In the genomic region with DNA sequence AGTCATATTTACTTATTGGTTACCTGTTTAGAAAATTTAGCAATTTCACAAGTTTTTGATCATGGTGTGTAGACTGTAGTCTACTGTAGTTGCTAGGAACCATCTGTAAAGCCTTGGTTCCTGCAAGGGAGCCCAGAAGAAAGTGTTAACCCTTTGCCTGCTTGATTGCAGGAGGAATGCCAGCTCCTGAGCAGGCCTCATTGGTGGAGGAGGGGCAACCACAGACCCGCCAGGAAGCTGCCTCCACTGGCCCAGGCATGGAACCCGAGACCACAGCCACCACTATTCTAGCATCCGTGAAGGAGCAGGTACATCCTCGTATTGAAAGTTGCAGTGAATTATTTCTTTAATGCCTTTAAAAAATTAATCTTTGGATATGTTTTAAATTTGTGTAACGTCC, we compare ENCODE assay signal across 1 cellular context.
A peak's percentile ranks its signal among the peaks of the same experiment; 100 is the strongest.
TF ChIP-seq lines count a peak whose summit lies in the region.

No MANE protein-coding gene starts in this region.

TF ChIP-seq in H1, 55 proteins besides CTCF, POLR2A, EP300 and RAD21:
- no peak for TF ChIP-seq GTF2F1 (IDR thresholded peaks at IDR 0.05; ENCODE audit: borderline replicate concordance, low read depth, low read length)
- 0 out of 2 replicates have a peak, but pooled peaks have one; percentile 48 for TF ChIP-seq TEAD4 (IDR thresholded peaks at IDR 0.05; ENCODE audit: low read depth, low read length)
